1 cellular context compared by ENCODE assay signal in genomic region chr15:74988007-74988800, GRCh38.
A peak's percentile ranks its signal among the peaks of the same experiment; 100 is the strongest.
TF ChIP-seq lines count a peak whose summit lies in the region.

No MANE protein-coding gene starts in this region.

TF ChIP-seq in HEK293, 187 proteins besides CTCF, POLR2A, EP300 and RAD21 (continued from another document):
- TF ChIP-seq ELK4 (IDR thresholded peaks at IDR 0.05; ENCODE audit: borderline replicate concordance, low read depth, low read length) = no peak
- TF ChIP-seq GLIS1 (tag by site-specific recombination; IDR thresholded peaks at IDR 0.05) = no peak
- no peak for TF ChIP-seq ZNF155 (tag by site-specific recombination; IDR thresholded peaks at IDR 0.05)
- no peak for TF ChIP-seq ZNF48 (tag by site-specific recombination; IDR thresholded peaks at IDR 0.05)
- TF ChIP-seq, protein P1, sequence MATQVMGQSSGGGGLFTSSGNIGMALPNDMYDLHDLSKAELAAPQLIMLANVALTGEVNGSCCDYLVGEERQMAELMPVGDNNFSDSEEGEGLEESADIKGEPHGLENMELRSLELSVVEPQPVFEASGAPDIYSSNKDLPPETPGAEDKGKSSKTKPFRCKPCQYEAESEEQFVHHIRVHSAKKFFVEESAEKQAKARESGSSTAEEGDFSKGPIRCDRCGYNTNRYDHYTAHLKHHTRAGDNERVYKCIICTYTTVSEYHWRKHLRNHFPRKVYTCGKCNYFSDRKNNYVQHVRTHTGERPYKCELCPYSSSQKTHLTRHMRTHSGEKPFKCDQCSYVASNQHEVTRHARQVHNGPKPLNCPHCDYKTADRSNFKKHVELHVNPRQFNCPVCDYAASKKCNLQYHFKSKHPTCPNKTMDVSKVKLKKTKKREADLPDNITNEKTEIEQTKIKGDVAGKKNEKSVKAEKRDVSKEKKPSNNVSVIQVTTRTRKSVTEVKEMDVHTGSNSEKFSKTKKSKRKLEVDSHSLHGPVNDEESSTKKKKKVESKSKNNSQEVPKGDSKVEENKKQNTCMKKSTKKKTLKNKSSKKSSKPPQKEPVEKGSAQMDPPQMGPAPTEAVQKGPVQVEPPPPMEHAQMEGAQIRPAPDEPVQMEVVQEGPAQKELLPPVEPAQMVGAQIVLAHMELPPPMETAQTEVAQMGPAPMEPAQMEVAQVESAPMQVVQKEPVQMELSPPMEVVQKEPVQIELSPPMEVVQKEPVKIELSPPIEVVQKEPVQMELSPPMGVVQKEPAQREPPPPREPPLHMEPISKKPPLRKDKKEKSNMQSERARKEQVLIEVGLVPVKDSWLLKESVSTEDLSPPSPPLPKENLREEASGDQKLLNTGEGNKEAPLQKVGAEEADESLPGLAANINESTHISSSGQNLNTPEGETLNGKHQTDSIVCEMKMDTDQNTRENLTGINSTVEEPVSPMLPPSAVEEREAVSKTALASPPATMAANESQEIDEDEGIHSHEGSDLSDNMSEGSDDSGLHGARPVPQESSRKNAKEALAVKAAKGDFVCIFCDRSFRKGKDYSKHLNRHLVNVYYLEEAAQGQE (tag by site-specific recombination; IDR thresholded peaks at IDR 0.05) = peak; percentile 98
- no peak for TF ChIP-seq BCL6B (tag by site-specific recombination; IDR thresholded peaks at IDR 0.05)
- TF ChIP-seq, protein P2, sequence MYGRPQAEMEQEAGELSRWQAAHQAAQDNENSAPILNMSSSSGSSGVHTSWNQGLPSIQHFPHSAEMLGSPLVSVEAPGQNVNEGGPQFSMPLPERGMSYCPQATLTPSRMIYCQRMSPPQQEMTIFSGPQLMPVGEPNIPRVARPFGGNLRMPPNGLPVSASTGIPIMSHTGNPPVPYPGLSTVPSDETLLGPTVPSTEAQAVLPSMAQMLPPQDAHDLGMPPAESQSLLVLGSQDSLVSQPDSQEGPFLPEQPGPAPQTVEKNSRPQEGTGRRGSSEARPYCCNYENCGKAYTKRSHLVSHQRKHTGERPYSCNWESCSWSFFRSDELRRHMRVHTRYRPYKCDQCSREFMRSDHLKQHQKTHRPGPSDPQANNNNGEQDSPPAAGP (tag by site-specific recombination; IDR thresholded peaks at IDR 0.05) = no peak
- TF ChIP-seq ZNF140 (tag by site-specific recombination; IDR thresholded peaks at IDR 0.05) = no peak
- TF ChIP-seq ZNF335 (tag by site-specific recombination; conservative IDR thresholded peaks at IDR 0.05) = peak; percentile 27; the same call in 1 of the 2 replicates
- TF ChIP-seq ZFHX2 (tag by site-specific recombination; conservative IDR thresholded peaks at IDR 0.05) = peak; percentile 51; the same call in 1 of the 2 replicates
- TF ChIP-seq WT1 (tag by site-specific recombination; IDR thresholded peaks at IDR 0.05) = 0 out of 2 replicates have a peak, but pooled peaks have one; percentile 16
- TF ChIP-seq, protein P3, sequence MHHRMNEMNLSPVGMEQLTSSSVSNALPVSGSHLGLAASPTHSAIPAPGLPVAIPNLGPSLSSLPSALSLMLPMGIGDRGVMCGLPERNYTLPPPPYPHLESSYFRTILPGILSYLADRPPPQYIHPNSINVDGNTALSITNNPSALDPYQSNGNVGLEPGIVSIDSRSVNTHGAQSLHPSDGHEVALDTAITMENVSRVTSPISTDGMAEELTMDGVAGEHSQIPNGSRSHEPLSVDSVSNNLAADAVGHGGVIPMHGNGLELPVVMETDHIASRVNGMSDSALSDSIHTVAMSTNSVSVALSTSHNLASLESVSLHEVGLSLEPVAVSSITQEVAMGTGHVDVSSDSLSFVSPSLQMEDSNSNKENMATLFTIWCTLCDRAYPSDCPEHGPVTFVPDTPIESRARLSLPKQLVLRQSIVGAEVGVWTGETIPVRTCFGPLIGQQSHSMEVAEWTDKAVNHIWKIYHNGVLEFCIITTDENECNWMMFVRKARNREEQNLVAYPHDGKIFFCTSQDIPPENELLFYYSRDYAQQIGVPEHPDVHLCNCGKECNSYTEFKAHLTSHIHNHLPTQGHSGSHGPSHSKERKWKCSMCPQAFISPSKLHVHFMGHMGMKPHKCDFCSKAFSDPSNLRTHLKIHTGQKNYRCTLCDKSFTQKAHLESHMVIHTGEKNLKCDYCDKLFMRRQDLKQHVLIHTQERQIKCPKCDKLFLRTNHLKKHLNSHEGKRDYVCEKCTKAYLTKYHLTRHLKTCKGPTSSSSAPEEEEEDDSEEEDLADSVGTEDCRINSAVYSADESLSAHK (tag by site-specific recombination; IDR thresholded peaks at IDR 0.05) = no peak
- no peak for TF ChIP-seq ZNF280C (tag by site-specific recombination; IDR thresholded peaks at IDR 0.05)
- peak; percentile 57 for TF ChIP-seq ZNF654 (tag by site-specific recombination; IDR thresholded peaks at IDR 0.05; ENCODE audit: low read depth)
- no peak for TF ChIP-seq YY1 (tag by site-specific recombination; IDR thresholded peaks at IDR 0.05)
- no peak for TF ChIP-seq ZSCAN16 (tag by site-specific recombination; IDR thresholded peaks at IDR 0.05)
- TF ChIP-seq, protein P4, sequence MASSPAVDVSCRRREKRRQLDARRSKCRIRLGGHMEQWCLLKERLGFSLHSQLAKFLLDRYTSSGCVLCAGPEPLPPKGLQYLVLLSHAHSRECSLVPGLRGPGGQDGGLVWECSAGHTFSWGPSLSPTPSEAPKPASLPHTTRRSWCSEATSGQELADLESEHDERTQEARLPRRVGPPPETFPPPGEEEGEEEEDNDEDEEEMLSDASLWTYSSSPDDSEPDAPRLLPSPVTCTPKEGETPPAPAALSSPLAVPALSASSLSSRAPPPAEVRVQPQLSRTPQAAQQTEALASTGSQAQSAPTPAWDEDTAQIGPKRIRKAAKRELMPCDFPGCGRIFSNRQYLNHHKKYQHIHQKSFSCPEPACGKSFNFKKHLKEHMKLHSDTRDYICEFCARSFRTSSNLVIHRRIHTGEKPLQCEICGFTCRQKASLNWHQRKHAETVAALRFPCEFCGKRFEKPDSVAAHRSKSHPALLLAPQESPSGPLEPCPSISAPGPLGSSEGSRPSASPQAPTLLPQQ (tag by site-specific recombination; IDR thresholded peaks at IDR 0.05) = no peak
- TF ChIP-seq ZNF501 (tag by site-specific recombination; IDR thresholded peaks at IDR 0.05) = no peak
- no peak for TF ChIP-seq ZNF184 (tag by site-specific recombination; IDR thresholded peaks at IDR 0.05)
- TF ChIP-seq PRDM10 (tag by site-specific recombination; IDR thresholded peaks at IDR 0.05) = peak; percentile 81; the same call in 1 of the 2 replicates
- TF ChIP-seq ZNF324 (tag by site-specific recombination; IDR thresholded peaks at IDR 0.05) = no peak
- no peak for TF ChIP-seq ZNF785 (tag by site-specific recombination; IDR thresholded peaks at IDR 0.05)
- TF ChIP-seq ZIC2 (tag by site-specific recombination; IDR thresholded peaks at IDR 0.05) = peak; percentile 80
- TF ChIP-seq EGR2 (tag by site-specific recombination; IDR thresholded peaks at IDR 0.05; ENCODE audit: low read depth) = no peak
- no peak for TF ChIP-seq ZNF664 (tag by site-specific recombination; IDR thresholded peaks at IDR 0.05)
- no peak for TF ChIP-seq SETDB1 (IDR thresholded peaks at IDR 0.05; ENCODE audit: insufficient read length, low read length)
- no peak for TF ChIP-seq ZEB2 (tag by site-specific recombination; IDR thresholded peaks at IDR 0.05)
- TF ChIP-seq ZNF274 (IDR thresholded peaks at IDR 0.05; ENCODE audit: low read length) = no peak
- TF ChIP-seq ZNF274 (tag by site-specific recombination; IDR thresholded peaks at IDR 0.05; ENCODE audit: borderline replicate concordance) = no peak
- no peak for TF ChIP-seq ZNF473 (tag by site-specific recombination; IDR thresholded peaks at IDR 0.05)
- no peak for TF ChIP-seq HOXD13 (CRISPR knock-in tag; IDR thresholded peaks at IDR 0.05; ENCODE audit: borderline replicate concordance)
